24 cellular contexts compared by ENCODE assay signal in genomic region chr4:8334786-8335460, GRCh38.
A peak's percentile ranks its signal among the peaks of the same experiment; 100 is the strongest.
DNase-seq lines count a peak whose midpoint lies in the region; ATAC-seq, FAIRE-seq and TF ChIP-seq lines count a peak whose summit lies in the region.
"Had no signal": no experiment of that assay in that cellular context is flagged by ENCODE, and none has a peak within 500 bp of the region (broad histone marks: within the 10 kb centered on the region; RNA-seq: fewer than 3 reads in every experiment).

No MANE protein-coding gene starts in this region.

- H3K27me3 ChIP-seq in left ventricle myocardium inferior (ENCODE audit: low read depth) = no peaks in the 10 kb centered on the region
- H3K27me3 ChIP-seq in trophoblast cell (ENCODE audit: insufficient read depth, low read length) = no peaks in the 10 kb centered on the region
- H3K27me3 ChIP-seq: testis had no signal

- H3K79me1 ChIP-seq in trophoblast cell (ENCODE audit: low read length) = no peaks in the 10 kb centered on the region

- H4K8ac ChIP-seq in trophoblast cell (ENCODE audit: low read depth, low read length) = no peak overlapping the region

- no peaks in the 10 kb centered on the region for H3K79me2 ChIP-seq in trophoblast cell (ENCODE audit: control insufficient read depth, insufficient read depth, low read length, poor library complexity)
- H3K79me2 ChIP-seq: parathyroid adenoma had no signal

- H2BK12ac ChIP-seq in trophoblast cell (ENCODE audit: low read length) = no peak overlapping the region

- no peak overlapping the region for H3K23ac ChIP-seq in trophoblast cell (ENCODE audit: low read length)

- no CpG with 5 or more reads among the region's 13 CpGs for WGBS in trophoblast cell (ENCODE audit: extremely low coverage, insufficient coverage, insufficient read length)

- no peak overlapping the region for H3K4me2 ChIP-seq in trophoblast cell (ENCODE audit: low read length)

- no peak for ATAC-seq in esophagus mucosa
- ATAC-seq: activated CD8-positive, alpha-beta memory T cell treated with anti-CD3 and anti-CD28 coated beads, Interleukin-2, amount 10 ng/mL, durations not matched to agents 7 days and 5 days had no signal

- no peak overlapping the region for H4K12ac ChIP-seq in trophoblast cell (ENCODE audit: low read depth, low read length)

- H3K27ac ChIP-seq in left ventricle myocardium inferior (replicated peaks) = no peak overlapping the region
- no peak overlapping the region for H3K27ac ChIP-seq in trophoblast cell (ENCODE audit: low read depth, low read length)
- H3K27ac ChIP-seq: parathyroid adenoma, testis had no signal

- H3K4me3 ChIP-seq in left ventricle myocardium inferior (no peak overlapping the region), trophoblast cell (ENCODE audit: low read depth, low read length) (peak overlapping the region; percentile 18)
- H3K4me3 ChIP-seq: testis had no signal

- no peak overlapping the region for H2BK5ac ChIP-seq in trophoblast cell (ENCODE audit: low read depth, low read length, poor library complexity)

- no peaks in the 10 kb centered on the region for H3K36me3 ChIP-seq in left ventricle myocardium inferior
- no peaks in the 10 kb centered on the region for H3K36me3 ChIP-seq in trophoblast cell (ENCODE audit: control insufficient read depth in 1 of 2, insufficient read depth in 2 of 2, low read length in 2 of 2)

- no peaks in the 10 kb centered on the region for H3K9me3 ChIP-seq in left ventricle myocardium inferior (replicated peaks)
- peaks cover 7% of the 10 kb centered on the region for H3K9me3 ChIP-seq in trophoblast cell (ENCODE audit: insufficient read depth, low read depth, low read length)
- H3K9me3 ChIP-seq: testis had no signal

- no peak for FAIRE-seq in D721Med (lab: Jason Lieb, UNC)
- FAIRE-seq: GM19239, H54 had no signal

- DNase-seq in cardiac septum (ENCODE audit: low spot score) (peak; percentile 64), left ventricle myocardium inferior (no peak), kidney tubule cell (ENCODE audit: low spot score) (peak; percentile 82), trophoblast cell (no peak), NCI-H2107 treated with DMSO at 0.1 percent for 48 hours (lab: John Stamatoyannopoulos, UW; ENCODE audit: unreplicated experiment) (no peak), D721Med (ENCODE audit: insufficient read length, low spot score) (no peak), GOT3 (lab: John Stamatoyannopoulos, UW) (no peak)
- DNase-seq: activated B cell treated with CpG ODN at 0.5 μM for 24 hours; activated CD8-positive, alpha-beta memory T cell treated with anti-CD3 and anti-CD28 coated beads, Interleukin-2, amount 10 ng/mL, durations not matched to agents 7 days and 5 days; activated naive CD4-positive, alpha-beta T cell treated with anti-CD3 and anti-CD28 coated beads, Interleukin-2, amount 50 U/mL, for 16 hours; amygdala; cortex of kidney; NCI-H1092 treated with DMSO at 0.1 percent for 48 hours; NCI-H187 treated with DMSO at 0.1 percent for 48 hours; NCI-H524 treated with DMSO at 0.1 percent for 48 hours; nephron progenitor cell; NK-92 treated with Interleukin-12 subunit alpha and Interleukin-12 subunit beta, amount 100 ng/mL, for 24 hours; stimulated activated naive CD4-positive, alpha-beta T cell treated with Interleukin-2 at 50 U/mL for 16 hours; T1000; testis had no signal

- TF ChIP-seq CTCF in left ventricle myocardium inferior (IDR thresholded peaks at IDR 0.05; ENCODE audit: borderline replicate concordance) (no peak), D721Med (IDR thresholded peaks at IDR 0.05; ENCODE audit: insufficient read depth, missing control alignments) (no peak)

- no peak overlapping the region for H3K18ac ChIP-seq in trophoblast cell (ENCODE audit: low read length)

- H4K91ac ChIP-seq in trophoblast cell (ENCODE audit: low read depth, low read length) = no peak overlapping the region

- H3K9ac ChIP-seq in trophoblast cell (ENCODE audit: low read length) = no peak overlapping the region
- H3K9ac ChIP-seq: parathyroid adenoma had no signal

- no peak overlapping the region for H2AFZ ChIP-seq in trophoblast cell (ENCODE audit: insufficient read depth, low read length, poor library complexity)
- H2AFZ ChIP-seq: parathyroid adenoma had no signal

- H2BK120ac ChIP-seq in trophoblast cell (ENCODE audit: insufficient read depth, low read length, poor library complexity) = no peak overlapping the region

- intact Hi-C loops in cardiac septum (cut with DNase I) = no loop called here
- intact Hi-C loops in left ventricle myocardium inferior (cut with micrococcal nuclease) = no loop called here

- peaks cover 28% of the 10 kb centered on the region for H3K4me1 ChIP-seq in left ventricle myocardium inferior
- peaks cover 0 to 6% of the 10 kb centered on the region in 2 experiments for H3K4me1 ChIP-seq in trophoblast cell (ENCODE audit: control insufficient read depth in 1 of 2, insufficient read depth in 2 of 2, low read length in 2 of 2)
- H3K4me1 ChIP-seq: parathyroid adenoma had no signal

- H2AK5ac ChIP-seq in trophoblast cell (ENCODE audit: low read length) = no peak overlapping the region

- H3K14ac ChIP-seq in trophoblast cell (ENCODE audit: low read length) = no peak overlapping the region

- H3K4ac ChIP-seq in trophoblast cell (ENCODE audit: low read depth, low read length) = no peak overlapping the region

Comparison
In these comparisons a context has a peak if more than half of its experiments do, and no peak if none do; other contexts are left out.
1. DNase-seq: peak in cardiac septum (single experiment) and kidney tubule cell (single experiment); none in left ventricle myocardium inferior (single experiment), trophoblast cell (0 of 2), NCI-H2107 treated with DMSO at 0.1 percent for 48 hours (single experiment), D721Med (single experiment) and GOT3 (single experiment).